8 cellular contexts compared by ENCODE assay signal in genomic region chr2:88765154-88765948, GRCh38.
DNase-seq lines count a peak whose midpoint lies in the region; ATAC-seq and TF ChIP-seq lines count a peak whose summit lies in the region.

No MANE protein-coding gene starts in this region.

- POLR2A ChIA-PET in AG04449 (lab: Yijun Ruan, JAX), result no interaction called here

- H3K27me3 Mint-ChIP-seq in activated naive CD8-positive, alpha-beta T cell treated with anti-CD3 and anti-CD28 coated beads for 36 hours, result peaks cover 33% of the 10 kb centered on the region

- peaks cover 6% of the 10 kb centered on the region for H3K36me3 Mint-ChIP-seq in activated naive CD8-positive, alpha-beta T cell treated with anti-CD3 and anti-CD28 coated beads for 36 hours

- no peak for TF ChIP-seq CTCF in AG04449 (IDR thresholded peaks at IDR 0.05; ENCODE audit: insufficient read depth, low read length, missing control alignments)

- H3K4me3 ChIP-seq in AG04449 (ENCODE audit: low read depth, low read length), result peak overlapping the region; percentile 42

- H3K4me3 Mint-ChIP-seq in activated naive CD8-positive, alpha-beta T cell treated with anti-CD3 and anti-CD28 coated beads for 36 hours, result peak overlapping the region; percentile 67

- H3K9me3 Mint-ChIP-seq in activated naive CD8-positive, alpha-beta T cell treated with anti-CD3 and anti-CD28 coated beads for 36 hours, result peaks cover 8% of the 10 kb centered on the region

- CTCF ChIA-PET in AG04449 (lab: Yijun Ruan, JAX), result no interaction called here

- DNase-seq in AG04449 (ENCODE audit: low read depth, low spot score) (no peak), NCI-H510A (lab: John Stamatoyannopoulos, UW) (peak; percentile 35), iPS-NIHi11 (ENCODE audit: low spot score) (peak; percentile 71)
- peak; percentile 71 for DNase-seq in activated naive CD8-positive, alpha-beta T cell treated with anti-CD3 and anti-CD28 coated beads for 36 hours
- peak; percentile 21 to 38 for DNase-seq in stimulated activated CD4-positive, alpha-beta T cell treated with anti-CD3 and anti-CD28 coated beads, Interleukin-2, amount 100 ng/mL, for 48 hours

- ATAC-seq in GM19455 (IDR thresholded peaks at IDR 0.05; ENCODE audit: unreplicated experiment) (peak; percentile 68), GM18519 (IDR thresholded peaks at IDR 0.05; ENCODE audit: low FRiP score, unreplicated experiment) (no peak), HG03439 (IDR thresholded peaks at IDR 0.05; ENCODE audit: unreplicated experiment) (no peak)

- H3K27ac Mint-ChIP-seq in activated naive CD8-positive, alpha-beta T cell treated with anti-CD3 and anti-CD28 coated beads for 36 hours, result peak overlapping the region; percentile 14

- H3K4me1 Mint-ChIP-seq in activated naive CD8-positive, alpha-beta T cell treated with anti-CD3 and anti-CD28 coated beads for 36 hours, result peaks cover 5% of the 10 kb centered on the region
